10 cellular contexts compared by ENCODE assay signal in the genomic region with DNA sequence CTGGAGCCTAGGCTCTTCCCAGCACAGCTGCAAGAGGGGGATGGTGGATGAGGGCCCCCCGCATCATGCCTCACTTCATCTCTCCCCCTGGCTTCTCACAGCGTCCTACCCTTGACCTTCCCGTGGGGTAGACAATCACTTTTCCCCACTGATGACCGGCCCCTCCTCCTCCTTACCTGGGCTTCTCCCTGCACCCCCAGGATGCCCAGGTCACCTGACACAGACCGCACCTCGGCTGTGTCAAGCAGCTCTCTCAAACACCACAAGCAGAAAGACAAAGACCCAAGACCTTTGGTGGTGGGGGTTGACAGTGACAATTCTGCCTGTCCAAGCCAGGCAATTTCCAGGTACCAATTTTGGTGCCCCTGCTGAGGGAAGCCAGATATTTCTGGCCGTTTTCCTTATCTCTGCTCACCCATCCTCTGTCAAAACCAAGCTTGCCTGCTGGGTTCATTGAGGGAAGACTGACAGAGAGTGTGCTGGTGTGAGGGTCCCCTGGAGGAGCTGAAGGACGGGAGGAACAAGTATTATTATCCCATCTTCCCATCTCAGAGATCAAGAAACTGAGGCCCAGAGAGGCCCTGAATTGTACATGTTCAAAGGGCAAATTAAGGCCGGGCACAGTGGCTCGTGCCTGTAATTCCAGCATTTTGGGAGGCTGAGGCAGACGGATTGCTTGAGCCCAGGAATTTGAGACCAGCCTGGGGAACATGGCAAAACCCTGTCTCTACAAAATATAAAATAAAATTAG. TPM values are rescaled to one million over a fixed set of nuclear protein-coding genes. Genes with fewer than 3 reads are reported as not detected.
DNase-seq lines count a peak whose midpoint lies in the region; ATAC-seq and TF ChIP-seq lines count a peak whose summit lies in the region.
"Had no signal": no experiment of that assay in that cellular context is flagged by ENCODE, and none has a peak within 500 bp of the region (broad histone marks: within the 10 kb centered on the region; RNA-seq: fewer than 3 reads in every experiment).

No MANE protein-coding gene starts in this region.

- no peak overlapping the region for H3K27ac ChIP-seq in CD4-positive, alpha-beta memory T cell (ENCODE audit: low read depth, low read length)
- H3K27ac ChIP-seq in SJSA1 = peak overlapping the region; percentile 37
- H3K27ac ChIP-seq in neutrophil = peak overlapping the region; percentile 13
- H3K27ac ChIP-seq: hepatocyte had no signal

- POLR2A ChIA-PET in CD4-positive, alpha-beta memory T cell (lab: Charles Lee; ENCODE audit: partially characterized antibody) = no interaction called here
- POLR2A ChIA-PET in HEK293T (lab: Yijun Ruan, JAX) = interaction anchor here (0.8 to 1.6 kb wide), 2 partner anchors 8 to 13 kb away, joined by 3 to 4 read pairs; a partner anchor contains a TSS

- ATAC-seq in central memory CD8-positive, alpha-beta T cell (replicated peaks; ENCODE audit: extremely low read depth, poor library complexity, severe bottlenecking) = no peak
- ATAC-seq in HG03135 (IDR thresholded peaks at IDR 0.05; ENCODE audit: unreplicated experiment) = no peak

- CTCF ChIA-PET in CD4-positive, alpha-beta memory T cell (lab: Charles Lee; ENCODE audit: partially characterized antibody) = no interaction called here
- CTCF ChIA-PET in HEK293T (lab: Yijun Ruan, JAX) = no interaction called here

- H3K4me3 ChIP-seq in CD4-positive, alpha-beta memory T cell (ENCODE audit: low read length in 2 of 2) = no peak overlapping the region
- H3K4me3 ChIP-seq in SJSA1 (no peak overlapping the region), neutrophil (ENCODE audit: low read depth in 1 of 2, low read length in 1 of 2) (no peak overlapping the region)
- H3K4me3 ChIP-seq: hepatocyte had no signal

- H3K9me3 ChIP-seq in CD4-positive, alpha-beta memory T cell (ENCODE audit: control insufficient read depth in 1 of 2, low read length in 2 of 2) = no peaks in the 10 kb centered on the region
- no peaks in the 10 kb centered on the region for H3K9me3 ChIP-seq in SJSA1 (replicated peaks)
- H3K9me3 ChIP-seq in neutrophil = no peaks in the 10 kb centered on the region

- peak overlapping the region in 2 of 8 donors; percentile 20 to 52 for H3K4me3 Mint-ChIP-seq in CD4-positive, alpha-beta memory T cell
- H3K4me3 Mint-ChIP-seq in central memory CD8-positive, alpha-beta T cell = peak overlapping the region; percentile 21
- H3K4me3 Mint-ChIP-seq: T-helper 1 cell treated with Interleukin-12 subunit alpha and Interleukin-12 subunit beta and Interleukin-4 antibody, amounts not matched to agents 30 μg/mL and 1 μg/mL, for 36 hours had no signal

- H3K36me3 Mint-ChIP-seq in CD4-positive, alpha-beta memory T cell = peaks cover 11 to 12% of the 10 kb centered on the region in 2 donors
- peaks cover 21% of the 10 kb centered on the region for H3K36me3 Mint-ChIP-seq in central memory CD8-positive, alpha-beta T cell (ENCODE audit: insufficient read depth)

- peaks cover 25 to 57% (median 35%) of the 10 kb centered on the region in 4 donors for H3K4me1 Mint-ChIP-seq in CD4-positive, alpha-beta memory T cell
- peaks cover 46% of the 10 kb centered on the region for H3K4me1 Mint-ChIP-seq in central memory CD8-positive, alpha-beta T cell

- intact Hi-C loops in CD4-positive, alpha-beta memory T cell (cut with micrococcal nuclease) = no loop called here

- no peaks in the 10 kb centered on the region for H3K27me3 ChIP-seq in CD4-positive, alpha-beta memory T cell (ENCODE audit: insufficient read depth, low read length)
- H3K27me3 ChIP-seq in SJSA1 (replicated peaks) (no peaks in the 10 kb centered on the region), neutrophil (no peaks in the 10 kb centered on the region)
- H3K27me3 ChIP-seq: hepatocyte had no signal

- no peaks in the 10 kb centered on the region for H3K27me3 Mint-ChIP-seq in CD4-positive, alpha-beta memory T cell
- no peaks in the 10 kb centered on the region for H3K27me3 Mint-ChIP-seq in central memory CD8-positive, alpha-beta T cell

- no peak for DNase-seq in CD4-positive, alpha-beta memory T cell
- DNase-seq in SJSA1 (ENCODE audit: low read depth in 1 of 2, low spot score in 2 of 2) (no peak), HEK293T (ENCODE audit: extremely low spot score) (no peak), NCI-H524 (lab: John Stamatoyannopoulos, UW) (no peak)
- DNase-seq in central memory CD8-positive, alpha-beta T cell (ENCODE audit: low spot score in 2 of 2) = no peak
- DNase-seq in stimulated activated CD4-positive, alpha-beta T cell treated with anti-CD3 and anti-CD28 coated beads, Interleukin-1b, Interleukin-23, amount 100 ng/mL, for 48 hours = no peak

- peaks cover 30% of the 10 kb centered on the region for H3K4me1 ChIP-seq in CD4-positive, alpha-beta memory T cell (ENCODE audit: insufficient read depth, low read length)
- peaks cover 62% of the 10 kb centered on the region for H3K4me1 ChIP-seq in SJSA1 (replicated peaks)
- peaks cover 28 to 30% of the 10 kb centered on the region in 2 experiments for H3K4me1 ChIP-seq in neutrophil (ENCODE audit: control insufficient read depth in 1 of 2, insufficient read depth in 1 of 2, low read depth in 1 of 2, low read length in 1 of 2)

- H3K27ac Mint-ChIP-seq in CD4-positive, alpha-beta memory T cell = peak overlapping the region in 6 of 7 donors; percentile 39 to 86 (median 72)
- peak overlapping the region; percentile 88 for H3K27ac Mint-ChIP-seq in central memory CD8-positive, alpha-beta T cell (ENCODE audit: low read depth)
- H3K27ac Mint-ChIP-seq: T-helper 1 cell treated with Interleukin-12 subunit alpha and Interleukin-12 subunit beta and Interleukin-4 antibody, amounts not matched to agents 30 μg/mL and 1 μg/mL, for 36 hours had no signal

- TF ChIP-seq CTCF in neutrophil (IDR thresholded peaks at IDR 0.05) = no peak

- H3K36me3 ChIP-seq in CD4-positive, alpha-beta memory T cell (ENCODE audit: insufficient read depth, low read length) = peaks cover 5% of the 10 kb centered on the region
- no peaks in the 10 kb centered on the region for H3K36me3 ChIP-seq in SJSA1
- peaks cover 3% of the 10 kb centered on the region for H3K36me3 ChIP-seq in neutrophil

- no peaks in the 10 kb centered on the region for H3K9me3 Mint-ChIP-seq in CD4-positive, alpha-beta memory T cell
- H3K9me3 Mint-ChIP-seq in central memory CD8-positive, alpha-beta T cell = no peaks in the 10 kb centered on the region
- H3K9me3 Mint-ChIP-seq: T-helper 1 cell treated with Interleukin-12 subunit alpha and Interleukin-12 subunit beta and Interleukin-4 antibody, amounts not matched to agents 30 μg/mL and 1 μg/mL, for 36 hours had no signal

TF ChIP-seq in HEK293T, 16 proteins besides CTCF, POLR2A, EP300 and RAD21:
- no peak for TF ChIP-seq L3MBTL2 (conservative IDR thresholded peaks at IDR 0.05)
- no peak for TF ChIP-seq HDGF (IDR thresholded peaks at IDR 0.05; ENCODE audit: borderline replicate concordance)

RNA-seq across cellular contexts. Expression of a gene that starts 8.3 kb away (rescaled TPM):
- total RNA-seq in CD4-positive, alpha-beta memory T cell = 100 to 1,000 TPM; 228 to 238 TPM
- polyA plus RNA-seq in CD4-positive, alpha-beta memory T cell = 1 to 10 TPM; 1.1 to 4.7 TPM
- 1.0 and 2.5 TPM in 2 replicates for total RNA-seq in SJSA1 (2014; rRNA removed; shearing (Covaris generic))

RNA-seq across cellular contexts. Expression of a gene that starts 28.5 kb away (rescaled TPM):
- total RNA-seq in CD4-positive, alpha-beta memory T cell = 1 to 10 TPM; 6.8 TPM
- 1 to 10 TPM; 3.3 to 3.5 TPM for polyA plus RNA-seq in CD4-positive, alpha-beta memory T cell
- 45.7 and 52.1 TPM in 2 replicates for total RNA-seq in SJSA1 (2014; rRNA removed; shearing (Covaris generic))

Comparison
In these comparisons a context has a peak if more than half of its experiments do, and no peak if none do; other contexts are left out.
1. RNA of a gene that starts 8.3 kb away (total RNA-seq): 228 to 238 TPM in CD4-positive, alpha-beta memory T cell; 1.0 to 2.5 TPM in SJSA1; every median in the first group is over 10 times any median in the second.